10 cellular contexts compared by ENCODE assay signal in genomic region chrX:71664202-71664601, GRCh38. TPM values are rescaled to one million over a fixed set of nuclear protein-coding genes. Genes with fewer than 3 reads are reported as not detected.
A peak's percentile ranks its signal among the peaks of the same experiment; 100 is the strongest.
DNase-seq lines count a peak whose midpoint lies in the region; ATAC-seq, FAIRE-seq and TF ChIP-seq lines count a peak whose summit lies in the region.
"Not testable (repeated sequence)": the region's sequence is repeated elsewhere in the genome, so short reads cannot be mapped to it uniquely, and the experiment has no call there.
"Had no signal": no experiment of that assay in that cellular context is flagged by ENCODE, and none has a peak within 500 bp of the region (broad histone marks: within the 10 kb centered on the region; RNA-seq: fewer than 3 reads in every experiment).

No MANE protein-coding gene starts in this region.

- intact Hi-C loops in activated CD8-positive, alpha-beta T cell treated with anti-CD3 and anti-CD28 coated beads for 36 hours (cut with micrococcal nuclease) = not testable (repeated sequence)

- peak; percentile 53 for ATAC-seq in HG03139 (IDR thresholded peaks at IDR 0.05; ENCODE audit: unreplicated experiment)
- peak; percentile 71 for ATAC-seq in activated CD8-positive, alpha-beta T cell treated with anti-CD3 and anti-CD28 coated beads for 36 hours

- H3K27ac Mint-ChIP-seq in activated CD8-positive, alpha-beta T cell treated with anti-CD3 and anti-CD28 coated beads for 36 hours; neural crest cell (ENCODE audit: unreplicated experiment): not testable (repeated sequence)

- POLR2A ChIA-PET in activated CD8-positive, alpha-beta T cell treated with anti-CD3 and anti-CD28 coated beads for 36 hours (lab: Charles Lee) = interaction anchor here (0.9 kb wide), 1 partner anchor 125 kb away, joined by 5 read pairs; no protein-coding TSS in a partner anchor

- TF ChIP-seq CTCF in AG10803 (conservative IDR thresholded peaks at IDR 0.05; ENCODE audit: low read length) = peak; percentile 13; the same call in 1 of the 2 replicates
- TF ChIP-seq CTCF in GM12872 (IDR thresholded peaks at IDR 0.05; ENCODE audit: insufficient read depth, low read depth, low read length) = peak; percentile 55
- TF ChIP-seq CTCF in activated CD8-positive, alpha-beta T cell treated with anti-CD3 and anti-CD28 coated beads for 36 hours (IDR thresholded peaks at IDR 0.05) = peak; percentile 35
- TF ChIP-seq CTCF in fibroblast of mammary gland (conservative IDR thresholded peaks at IDR 0.05; ENCODE audit: control insufficient read depth, insufficient read depth, low read depth, low read length) = peak; percentile 12
- TF ChIP-seq CTCF in neural crest cell (conservative IDR thresholded peaks at IDR 0.05) = peak; percentile 41

- not testable (repeated sequence) for H3K27me3 Mint-ChIP-seq in activated CD8-positive, alpha-beta T cell treated with anti-CD3 and anti-CD28 coated beads for 36 hours; neural crest cell (ENCODE audit: low read depth)

- not testable (repeated sequence) for H3K4me3 Mint-ChIP-seq in activated CD8-positive, alpha-beta T cell treated with anti-CD3 and anti-CD28 coated beads for 36 hours; neural crest cell

- peak; percentile 18 for FAIRE-seq in RCC 7860 (lab: Jason Lieb, UNC)

- not testable (repeated sequence) for H3K36me3 Mint-ChIP-seq in activated CD8-positive, alpha-beta T cell treated with anti-CD3 and anti-CD28 coated beads for 36 hours (ENCODE audit: low read depth); neural crest cell (ENCODE audit: low read depth)

- H3K9me3 Mint-ChIP-seq in activated CD8-positive, alpha-beta T cell treated with anti-CD3 and anti-CD28 coated beads for 36 hours; neural crest cell: not testable (repeated sequence)

- H3K4me1 Mint-ChIP-seq in activated CD8-positive, alpha-beta T cell treated with anti-CD3 and anti-CD28 coated beads for 36 hours (ENCODE audit: low read depth) = peaks cover 24% of the 10 kb centered on the region
- H3K4me1 Mint-ChIP-seq in neural crest cell = not testable (repeated sequence)

- H3K4me3 ChIP-seq in AG10803 (ENCODE audit: low read length); fibroblast of mammary gland (ENCODE audit: control insufficient read depth, low read depth, low read length): not testable (repeated sequence)

- not testable (repeated sequence) for DNase-seq in AG10803 (ENCODE audit: low read depth); fibroblast of mammary gland (ENCODE audit: low read depth); neural crest cell (ENCODE audit: low read depth, low spot score)
- peak; percentile 12 for DNase-seq in NCI-H146 (lab: John Stamatoyannopoulos, UW)
- DNase-seq in RCC 7860 (ENCODE audit: low spot score) = peak; percentile 14
- peak; percentile 39 for DNase-seq in activated CD8-positive, alpha-beta T cell treated with anti-CD3 and anti-CD28 coated beads for 36 hours

- CTCF ChIA-PET in activated CD8-positive, alpha-beta T cell treated with anti-CD3 and anti-CD28 coated beads for 36 hours (lab: Charles Lee) = interaction anchor here (1.0 kb wide), 1 partner anchor 196 kb away, joined by 3 read pairs; no protein-coding TSS in a partner anchor

RNA-seq across cellular contexts. Expression of gene CXCR3, which starts 45.9 kb away (rescaled TPM):
- total RNA-seq in activated CD8-positive, alpha-beta T cell treated with anti-CD3 and anti-CD28 coated beads for 36 hours = 10 to 100 TPM; 42.4 to 43.8 TPM
- total RNA-seq in neural crest cell = not detected in 2 replicates
- total RNA-seq: SJSA1 had no signal

RNA-seq across cellular contexts. Expression of gene CXorf49, which starts 53.9 kb away (rescaled TPM):
- total RNA-seq in activated CD8-positive, alpha-beta T cell treated with anti-CD3 and anti-CD28 coated beads for 36 hours = not detected
- not detected in 2 replicates for total RNA-seq in neural crest cell
- total RNA-seq: posterior vena cava, SJSA1 had no signal

Comparison
In these comparisons a context has a peak if more than half of its experiments do, and no peak if none do; other contexts are left out.
1. RNA of gene CXCR3, which starts 45.9 kb away (total RNA-seq): 42.4 to 43.8 TPM in activated CD8-positive, alpha-beta T cell treated with anti-CD3 and anti-CD28 coated beads for 36 hours; not detected in neural crest cell; every median in the first group is over 10 times any median in the second.
2. Peak in every context shown above with its lines, with median percentiles within 50 percentile points of each other: CTCF ChIP-seq.